ENCODE assay signal across 7 cellular contexts in genomic region chr5:79774855-79775237, GRCh38.
"Had no signal": no experiment of that assay in that cellular context is flagged by ENCODE, and none has a peak within 500 bp of the region (broad histone marks: within the 10 kb centered on the region; RNA-seq: fewer than 3 reads in every experiment).

No MANE protein-coding gene starts in this region.

- H3K27ac ChIP-seq: ascending aorta, hepatocyte had no signal

- DNase-seq: activated naive CD8-positive, alpha-beta T cell treated with anti-CD3 and anti-CD28 coated beads, Interleukin-2, amount 50 U/mL, for 24 hours; natural killer cell; stimulated activated CD4-positive, alpha-beta T cell treated with anti-CD3 and anti-CD28 coated beads, Interleukin-2, amount 100 ng/mL, for 48 hours; T-helper 2 cell had no signal

- H3K4me3 Mint-ChIP-seq: activated naive CD8-positive, alpha-beta T cell treated with anti-CD3 and anti-CD28 coated beads, Interleukin-2, amount 50 U/mL, for 24 hours; natural killer cell; stimulated activated memory B cell treated with anti-CD40 and anti-IgM and Interleukin-4, amounts not matched to agents 10 μg/mL and 1 μg/mL and 100 μg/mL, for 72 hours had no signal

- H3K79me2 ChIP-seq: hepatocyte had no signal

- H2AFZ ChIP-seq: hepatocyte had no signal

- H3K4me1 Mint-ChIP-seq: natural killer cell; stimulated activated memory B cell treated with anti-CD40 and anti-IgM and Interleukin-4, amounts not matched to agents 10 μg/mL and 1 μg/mL and 100 μg/mL, for 72 hours had no signal

- ATAC-seq: stimulated activated memory B cell treated with anti-CD40 and anti-IgM and Interleukin-4, amounts not matched to agents 10 μg/mL and 1 μg/mL and 100 μg/mL, for 72 hours had no signal

- H3K36me3 Mint-ChIP-seq: natural killer cell; stimulated activated memory B cell treated with anti-CD40 and anti-IgM and Interleukin-4, amounts not matched to agents 10 μg/mL and 1 μg/mL and 100 μg/mL, for 72 hours had no signal

- H3K27me3 ChIP-seq: ascending aorta, hepatocyte had no signal

- H3K4me2 ChIP-seq: hepatocyte had no signal

- H3K4me1 ChIP-seq: ascending aorta had no signal

- H3K36me3 ChIP-seq: ascending aorta had no signal

- H3K9me3 Mint-ChIP-seq: activated naive CD8-positive, alpha-beta T cell treated with anti-CD3 and anti-CD28 coated beads, Interleukin-2, amount 50 U/mL, for 24 hours; natural killer cell; stimulated activated memory B cell treated with anti-CD40 and anti-IgM and Interleukin-4, amounts not matched to agents 10 μg/mL and 1 μg/mL and 100 μg/mL, for 72 hours had no signal

- H3K27ac Mint-ChIP-seq: natural killer cell; stimulated activated memory B cell treated with anti-CD40 and anti-IgM and Interleukin-4, amounts not matched to agents 10 μg/mL and 1 μg/mL and 100 μg/mL, for 72 hours had no signal

- H3K27me3 Mint-ChIP-seq: activated naive CD8-positive, alpha-beta T cell treated with anti-CD3 and anti-CD28 coated beads, Interleukin-2, amount 50 U/mL, for 24 hours; stimulated activated memory B cell treated with anti-CD40 and anti-IgM and Interleukin-4, amounts not matched to agents 10 μg/mL and 1 μg/mL and 100 μg/mL, for 72 hours had no signal

- H3K9me3 ChIP-seq: ascending aorta had no signal

- H3K4me3 ChIP-seq: ascending aorta, hepatocyte had no signal
